Comparison of ENCODE assay signal across 20 cellular contexts in genomic region chr7:126881315-126881714, GRCh38.
"Had no signal": no experiment of that assay in that cellular context is flagged by ENCODE, and none has a peak within 500 bp of the region (broad histone marks: within the 10 kb centered on the region; RNA-seq: fewer than 3 reads in every experiment).

No MANE protein-coding gene starts in this region.

- H3K4me1 Mint-ChIP-seq: T-helper 17 cell had no signal

- DNase-seq: IMR-90; Karpas-422; KG1; MG63; NCI-H1417 treated with DMSO at 0.1 percent for 48 hours; NCI-H187; NCI-H2081 treated with DMSO at 0.1 percent for 48 hours; NCI-H2171; NCI-H226; NCI-H446; NCI-H510A; NCI-H524 treated with DMSO at 0.1 percent for 48 hours; NK-92 treated with Interleukin-12 subunit alpha and Interleukin-12 subunit beta, amount 100 ng/mL, for 24 hours; PC-3; T-helper 1 cell; T-helper 17 cell had no signal

- H3K27me3 ChIP-seq: MG63 had no signal

- H3K4me3 ChIP-seq: MG63 had no signal

- H3K4me3 Mint-ChIP-seq: T-helper 17 cell had no signal

- H3K27ac ChIP-seq: RWPE1 had no signal

- H3K27ac Mint-ChIP-seq: T-helper 17 cell had no signal

- ATAC-seq: HepG2, Panc1, PC-3, SK-N-SH treated with all-trans-retinoic acid at 6 μM for 48 hours, T-helper 17 cell had no signal

- H3K36me3 ChIP-seq: MG63 had no signal
